Comparison of ENCODE assay signal across 1 cellular context in genomic region chr15:40747685-40748631, GRCh38.
TF ChIP-seq lines count a peak whose summit lies in the region.

No MANE protein-coding gene starts in this region.

TF ChIP-seq in K562, 482 proteins besides CTCF, POLR2A, EP300 and RAD21 (continued from another document and continues in another):
- TF ChIP-seq ZNF592 (IDR thresholded peaks at IDR 0.05) (0 out of 2 replicates have a peak, but pooled peaks have one; percentile 47), NUFIP1 (IDR thresholded peaks at IDR 0.05; ENCODE audit: partially characterized antibody) (no peak), ZNF696 (CRISPR knock-in tag; conservative IDR thresholded peaks at IDR 0.05) (no peak), ARID1B (IDR thresholded peaks at IDR 0.05) (peak; percentile 35), HOMEZ (CRISPR knock-in tag; IDR thresholded peaks at IDR 0.05) (no peak), PHF21A (IDR thresholded peaks at IDR 0.05; ENCODE audit: borderline replicate concordance, low read depth) (no peak), ZSCAN32 (CRISPR knock-in tag; IDR thresholded peaks at IDR 0.05) (no peak), STAG1 (CRISPR knock-in tag; IDR thresholded peaks at IDR 0.05; ENCODE audit: borderline replicate concordance) (no peak), SAFB2 (IDR thresholded peaks at IDR 0.05; ENCODE audit: borderline replicate concordance, low read depth, low read length, severe bottlenecking) (no peak), ZNF212 (CRISPR knock-in tag; IDR thresholded peaks at IDR 0.05) (no peak), MBD2 (IDR thresholded peaks at IDR 0.05; ENCODE audit: borderline replicate concordance, low read depth) (no peak), JUND (IDR thresholded peaks at IDR 0.05; ENCODE audit: borderline replicate concordance, low read depth, low read length) (peak; percentile 54; the same call in 1 of the 2 replicates), JUND (tag; IDR thresholded peaks at IDR 0.05; ENCODE audit: borderline replicate concordance, low read depth, low read length) (peak; percentile 41; the same call in 1 of the 3 replicates), DNMT1 (IDR thresholded peaks at IDR 0.05) (no peak), MAX (CRISPR knock-in tag; IDR thresholded peaks at IDR 0.05) (no peak), FOXJ2 (tag; IDR thresholded peaks at IDR 0.05) (no peak), ZBTB2 (IDR thresholded peaks at IDR 0.05) (no peak), MGA (IDR thresholded peaks at IDR 0.05) (peak; percentile 63), HIVEP1 (CRISPR knock-in tag; IDR thresholded peaks at IDR 0.05) (no peak), NFE2L1 (tag; IDR thresholded peaks at IDR 0.05; ENCODE audit: borderline replicate concordance, low read depth) (no peak), NELFE (IDR thresholded peaks at IDR 0.05; ENCODE audit: insufficient read depth, insufficient read length) (no peak), ZSCAN29 (IDR thresholded peaks at IDR 0.05) (no peak), MXI1 (IDR thresholded peaks at IDR 0.05; ENCODE audit: low read depth, low read length) (no peak), MNT (conservative IDR thresholded peaks at IDR 0.05) (peak in 1 of 2 experiments; percentile 44; a peak in 1 of 4 replicates), L3MBTL2 (IDR thresholded peaks at IDR 0.05) (peak; percentile 87), CEBPB (tag; IDR thresholded peaks at IDR 0.05) (no peak), NR2C2 (CRISPR knock-in tag; IDR thresholded peaks at IDR 0.05) (no peak), NR2C2 (tag; IDR thresholded peaks at IDR 0.05) (peak; percentile 56), MBD1 (CRISPR knock-in tag; IDR thresholded peaks at IDR 0.05) (no peak), ESRRA (IDR thresholded peaks at IDR 0.05; ENCODE audit: borderline replicate concordance, low read depth) (peak; percentile 86), HEY1 (CRISPR knock-in tag; IDR thresholded peaks at IDR 0.05; ENCODE audit: borderline replicate concordance) (no peak), ZBTB34 (CRISPR knock-in tag; IDR thresholded peaks at IDR 0.05) (no peak), PRMT5 (CRISPR knock-in tag; IDR thresholded peaks at IDR 0.05) (no peak), OTX1 (CRISPR knock-in tag; IDR thresholded peaks at IDR 0.05) (no peak)
